9 cellular contexts compared by ENCODE assay signal in genomic region chr12:47601071-47601470, GRCh38.
"Had no signal": no experiment of that assay in that cellular context is flagged by ENCODE, and none has a peak within 500 bp of the region (broad histone marks: within the 10 kb centered on the region; RNA-seq: fewer than 3 reads in every experiment).

No MANE protein-coding gene starts in this region.

- H3K4me1 ChIP-seq: HAP-1 had no signal

- DNase-seq: GM23248, GOT3, H7, H9, HCEC 1CT, HFFc6 had no signal

- H3K4me1 Mint-ChIP-seq: GM23338 had no signal

- H3K27ac Mint-ChIP-seq: GM23338, H9, HFFc6 had no signal

- H3K4me3 Mint-ChIP-seq: GM23338, H9, HFFc6 had no signal

- H3K9ac ChIP-seq: GM23248 had no signal

- H3K4me3 ChIP-seq: GM23248, GM23338, HAP-1 had no signal

- H3K36me3 ChIP-seq: HAP-1 had no signal

- H3K27ac ChIP-seq: GM23248 had no signal

- ATAC-seq: GM23338, HCT116 had no signal
